In the genomic region with DNA sequence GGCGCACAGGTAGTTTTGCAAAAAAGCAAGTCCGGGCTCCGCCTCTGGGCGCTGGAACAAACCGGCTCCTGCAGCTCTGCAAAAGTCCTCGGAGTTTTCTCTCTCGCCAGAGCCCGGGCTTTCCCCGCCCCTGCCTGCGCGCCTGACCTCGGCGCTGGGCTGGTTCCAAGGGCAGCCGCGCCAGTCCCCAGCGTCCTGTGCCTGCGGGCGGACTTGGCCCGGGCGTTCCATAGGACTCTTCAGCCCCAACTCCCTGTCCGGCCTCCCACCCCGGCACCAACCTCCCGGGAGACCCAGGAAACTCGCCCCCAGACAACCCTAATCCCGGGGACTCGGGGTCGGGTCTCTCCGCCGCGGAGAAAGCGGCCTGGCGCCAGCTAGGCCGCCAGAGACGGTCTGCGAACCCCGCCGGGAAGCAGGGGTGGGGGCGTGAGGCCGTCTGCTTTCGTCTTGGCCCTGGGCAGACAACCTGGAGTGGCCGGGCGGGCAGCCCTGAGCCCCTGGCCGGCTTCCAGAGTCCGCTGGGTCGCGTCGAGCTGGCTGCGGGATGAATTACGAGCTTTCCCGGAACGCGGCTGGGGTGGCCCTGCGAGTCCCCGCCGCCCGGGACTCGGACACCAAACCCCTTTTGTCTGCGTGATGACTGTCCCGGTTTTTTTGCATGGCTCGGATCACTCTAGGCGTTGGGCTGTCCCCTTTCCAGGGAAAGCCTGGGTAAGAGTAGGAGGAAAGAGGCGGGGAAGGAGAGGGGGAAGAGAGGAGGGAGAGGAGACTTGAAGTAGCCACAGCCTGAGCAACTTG, we compare ENCODE assay signal across 8 cellular contexts.
A peak's percentile ranks its signal among the peaks of the same experiment; 100 is the strongest.
DNase-seq lines count a peak whose midpoint lies in the region; ATAC-seq and TF ChIP-seq lines count a peak whose summit lies in the region.

No MANE protein-coding gene starts in this region.

- no peaks in the 10 kb centered on the region for H3K4me1 ChIP-seq in iPS-20b (ENCODE audit: insufficient read depth, low read length)

- no peaks in the 10 kb centered on the region for H3K36me3 ChIP-seq in iPS-20b (ENCODE audit: insufficient read depth, low read depth, low read length)

- in situ Hi-C loops in GM13976 (cut with MboI; ENCODE audit: low sequenced_read_pairs, unreplicated experiment), result no loop called here

- peak overlapping the region; percentile 27; the same call in 1 of the 2 replicates for H3K9ac ChIP-seq in iPS-20b (ENCODE audit: low read depth, low read length)

- peaks cover 60% of the 10 kb centered on the region for H3K27me3 ChIP-seq in iPS-20b (ENCODE audit: insufficient read depth, low read length)

- no peak for TF ChIP-seq CTCF in GM13976 (IDR thresholded peaks at IDR 0.05; ENCODE audit: borderline replicate concordance, control extremely low read depth, extremely low read depth, insufficient read depth, missing control alignments)

- no peak for ATAC-seq in GM18519 (IDR thresholded peaks at IDR 0.05; ENCODE audit: low FRiP score, unreplicated experiment)
- no peak for ATAC-seq in HG02571 (IDR thresholded peaks at IDR 0.05; ENCODE audit: unreplicated experiment)
- ATAC-seq in HG02840 (IDR thresholded peaks at IDR 0.05; ENCODE audit: low FRiP score, unreplicated experiment), result no peak

- no peaks in the 10 kb centered on the region for H3K9me3 ChIP-seq in iPS-20b (ENCODE audit: insufficient read depth, low read depth, low read length)

- H3K27ac ChIP-seq in iPS-20b (ENCODE audit: low read length), result no peak overlapping the region

- DNase-seq in GM03348 (ENCODE audit: low spot score) (peak; percentile 44), astrocyte of the hippocampus (ENCODE audit: low read depth, low spot score) (peak; percentile 75), skeletal muscle cell (ENCODE audit: low read depth) (no peak), GM13976 (ENCODE audit: low spot score) (no peak)

- H3K4me3 ChIP-seq in iPS-20b (ENCODE audit: low read length) (peak overlapping the region; percentile 65), skeletal muscle cell (ENCODE audit: low read depth, low read length) (peak overlapping the region; percentile 42)

Comparison
In these comparisons a context has a peak if more than half of its experiments do, and no peak if none do; other contexts are left out.
1. DNase-seq: peak in GM03348 (single experiment) and astrocyte of the hippocampus (single experiment); none in skeletal muscle cell (single experiment) and GM13976 (single experiment).